18 cellular contexts compared by ENCODE assay signal in genomic region chr6:29995346-29995777, GRCh38. TPM values are rescaled to one million over a fixed set of nuclear protein-coding genes. Genes with fewer than 3 reads are reported as not detected.
DNase-seq lines count a peak whose midpoint lies in the region; ATAC-seq, FAIRE-seq and TF ChIP-seq lines count a peak whose summit lies in the region.
"Had no signal": no experiment of that assay in that cellular context is flagged by ENCODE, and none has a peak within 500 bp of the region (broad histone marks: within the 10 kb centered on the region; RNA-seq: fewer than 3 reads in every experiment).

No MANE protein-coding gene starts in this region.

- dilution Hi-C loops in endothelial cell of umbilical vein (cut with MboI; ENCODE audit: extremely low pct_ligation_motif_present, low sequenced_read_pairs): no loop called here

- H3K4me1 ChIP-seq in endothelial cell of umbilical vein (ENCODE audit: control insufficient read depth, extremely low read depth, insufficient read depth, low read length) (peaks cover 2% of the 10 kb centered on the region), esophagus squamous epithelium (peaks cover 0 to 5% (median 0%) of the 10 kb centered on the region in 3 donors), OCI-LY7 (ENCODE audit: insufficient read depth, low read length, poor library complexity, severe bottlenecking) (peaks cover 10% of the 10 kb centered on the region), mucosa of descending colon (ENCODE audit: low read depth) (no peaks in the 10 kb centered on the region)
- H3K4me1 ChIP-seq: ascending aorta, suprapubic skin had no signal

- TF ChIP-seq POLR2A in endothelial cell of umbilical vein (IDR thresholded peaks at IDR 0.05; ENCODE audit: low read depth, low read length) (no peak), esophagus squamous epithelium (IDR thresholded peaks at IDR 0.05) (no peak)

- TF ChIP-seq CTCF in endothelial cell of umbilical vein (IDR thresholded peaks at IDR 0.05; ENCODE audit: extremely low read depth in 1 of 2, insufficient read depth in 1 of 2, low read depth in 1 of 2, low read length in 2 of 2) (no peak), esophagus squamous epithelium (IDR thresholded peaks at IDR 0.05) (no peak), OCI-LY7 (conservative IDR thresholded peaks at IDR 0.05; ENCODE audit: low read length) (no peak), mucosa of descending colon (IDR thresholded peaks at IDR 0.05) (no peak)

- H2AFZ ChIP-seq in endothelial cell of umbilical vein (ENCODE audit: low read depth, low read length) (no peak overlapping the region), OCI-LY7 (ENCODE audit: low read length) (no peak overlapping the region)

- WGBS in esophagus squamous epithelium, 2 donors: 24 to 35% methylated on average over 2 of the region's 2 CpGs

- no peak overlapping the region for H3K4me2 ChIP-seq in endothelial cell of umbilical vein (ENCODE audit: insufficient read depth, low read length)
- H3K4me2 ChIP-seq in OCI-LY7 (ENCODE audit: low read length): no peak overlapping the region
- H3K4me2 ChIP-seq: BLaER1 treated with 17β-estradiol and CSF1 and Interleukin-3, amounts not matched to agents 10 nM and 100 nM had no signal

- peak; percentile 93 for FAIRE-seq in endothelial cell of umbilical vein (lab: Jason Lieb, UNC)
- FAIRE-seq: K562 had no signal

- H4K20me1 ChIP-seq in endothelial cell of umbilical vein (replicated peaks; ENCODE audit: control insufficient read depth, extremely low read depth, insufficient read depth, low read length) (no peaks in the 10 kb centered on the region), OCI-LY7 (ENCODE audit: insufficient read depth, low read length) (no peaks in the 10 kb centered on the region)
- H4K20me1 ChIP-seq: BLaER1 treated with 17β-estradiol and CSF1 and Interleukin-3, amounts not matched to agents 10 nM and 100 nM had no signal

- BruUV-seq in endothelial cell of umbilical vein (replicated peaks; lab: Mats Ljungman, UMichigan) (no TSS peak), OCI-LY7 (replicated peaks; lab: Mats Ljungman, UMichigan) (no TSS peak)

- POLR2A ChIA-PET in endothelial cell of umbilical vein (lab: Charles Lee): no interaction called here
- POLR2A ChIA-PET in OCI-LY7 (lab: Charles Lee): no interaction called here

- H3K4me3 ChIP-seq in endothelial cell of umbilical vein (replicated peaks in 1 of 3; ENCODE audit: insufficient read depth in 1 of 3, low read depth in 1 of 3, low read length in 3 of 3) (no peak overlapping the region), esophagus squamous epithelium (no peak overlapping the region), OCI-LY7 (ENCODE audit: low read depth, low read length, poor library complexity, severe bottlenecking) (no peak overlapping the region), mucosa of descending colon (no peak overlapping the region)
- H3K4me3 ChIP-seq: ascending aorta; BLaER1 treated with 17β-estradiol and CSF1 and Interleukin-3, amounts not matched to agents 10 nM and 100 nM; K562; suprapubic skin had no signal

- H3K27me3 ChIP-seq in endothelial cell of umbilical vein (ENCODE audit: control insufficient read depth in 2 of 2, insufficient read depth in 2 of 2, low read length in 2 of 2) (peaks cover 3 to 13% of the 10 kb centered on the region in 2 experiments), esophagus squamous epithelium (peaks cover 0 to 36% (median 0%) of the 10 kb centered on the region in 4 donors)
- H3K27me3 ChIP-seq: ascending aorta; BLaER1 treated with 17β-estradiol and CSF1 and Interleukin-3, amounts not matched to agents 10 nM and 100 nM; suprapubic skin had no signal

- H3K79me2 ChIP-seq in endothelial cell of umbilical vein (ENCODE audit: control insufficient read depth, insufficient read depth, low read length): no peaks in the 10 kb centered on the region
- no peaks in the 10 kb centered on the region for H3K79me2 ChIP-seq in OCI-LY7 (ENCODE audit: insufficient read depth, low read depth, low read length)

- no peaks in the 10 kb centered on the region for H3K36me3 ChIP-seq in endothelial cell of umbilical vein (ENCODE audit: control insufficient read depth in 2 of 2, extremely low read depth in 1 of 2, insufficient read depth in 2 of 2, low read length in 2 of 2)
- H3K36me3 ChIP-seq in esophagus squamous epithelium: no peaks in the 10 kb centered on the region
- no peaks in the 10 kb centered on the region for H3K36me3 ChIP-seq in OCI-LY7 (ENCODE audit: insufficient read depth, low read length)
- no peaks in the 10 kb centered on the region for H3K36me3 ChIP-seq in mucosa of descending colon (ENCODE audit: low read depth)
- H3K36me3 ChIP-seq: ascending aorta; BLaER1 treated with 17β-estradiol and CSF1 and Interleukin-3, amounts not matched to agents 10 nM and 100 nM; suprapubic skin had no signal

- H3K9me2 ChIP-seq in OCI-LY7 (ENCODE audit: insufficient read depth, low read length): no peaks in the 10 kb centered on the region

- H3K9me3 ChIP-seq in endothelial cell of umbilical vein (replicated peaks; ENCODE audit: control insufficient read depth, insufficient read depth, low read length) (no peaks in the 10 kb centered on the region), esophagus squamous epithelium (no peaks in the 10 kb centered on the region), OCI-LY7 (ENCODE audit: low read length) (no peaks in the 10 kb centered on the region), mucosa of descending colon (no peaks in the 10 kb centered on the region)
- H3K9me3 ChIP-seq: ascending aorta; BLaER1 treated with 17β-estradiol and CSF1 and Interleukin-3, amounts not matched to agents 10 nM and 100 nM; suprapubic skin had no signal

- intact Hi-C loops in endothelial cell of umbilical vein (cut with micrococcal nuclease) (no loop called here), esophagus squamous epithelium (cut with DNase I) (no loop called here), OCI-LY7 (cut with micrococcal nuclease; ENCODE audit: unreplicated experiment) (no loop called here), mucosa of descending colon (cut with DNase I, micrococcal nuclease) (no loop called here)

- H3K9me1 ChIP-seq in endothelial cell of umbilical vein (replicated peaks; ENCODE audit: control insufficient read depth, extremely low read depth, insufficient read depth, low read length): no peaks in the 10 kb centered on the region

- CTCF ChIA-PET in endothelial cell of umbilical vein (lab: Charles Lee): interaction anchor here (1.0 to 1.6 kb wide), 3 partner anchors 31 to 148 kb away, joined by 3 to 4 read pairs (median 3); no protein-coding TSS in a partner anchor
- CTCF ChIA-PET in OCI-LY7 (lab: Charles Lee; ENCODE audit: unreplicated experiment): no interaction called here

- H3K27ac ChIP-seq in endothelial cell of umbilical vein (ENCODE audit: insufficient read depth, low read depth, low read length) (no peak overlapping the region), esophagus squamous epithelium (no peak overlapping the region), OCI-LY7 (ENCODE audit: low read depth, low read length, poor library complexity, severe bottlenecking) (no peak overlapping the region)
- H3K27ac ChIP-seq: ascending aorta; BLaER1 treated with 17β-estradiol and CSF1 and Interleukin-3, amounts not matched to agents 10 nM and 100 nM; suprapubic skin had no signal

- no peak overlapping the region for H3K9ac ChIP-seq in endothelial cell of umbilical vein (replicated peaks; ENCODE audit: extremely low read depth, insufficient read depth, low read length)
- H3K9ac ChIP-seq: BLaER1 treated with 17β-estradiol and CSF1 and Interleukin-3, amounts not matched to agents 10 nM and 100 nM had no signal

- ATAC-seq in GM18909 (IDR thresholded peaks at IDR 0.05; ENCODE audit: poor library complexity, unreplicated experiment): no peak
- ATAC-seq in mucosa of descending colon: no peak

- DNase-seq in HCEC 1CT: peak; percentile 45
- DNase-seq in NCI-H460 (ENCODE audit: extremely low read depth, low read depth): peak; percentile 55
- peak; percentile 71 for DNase-seq in endothelial cell of umbilical vein (ENCODE audit: low read depth, low spot score)
- peak; percentile 51 for DNase-seq in mesenteric fat pad (ENCODE audit: low spot score)
- no peak for DNase-seq in esophagus squamous epithelium (lab: John Stamatoyannopoulos, UW)
- DNase-seq in OCI-LY7 (ENCODE audit: low spot score): no peak
- DNase-seq in mucosa of descending colon: no peak
- DNase-seq: activated CD4-positive, alpha-beta T cell treated with anti-CD3 and anti-CD28 coated beads, Interleukin-2, amount 50 U/mL, for 48 hours; H7; head of caudate nucleus; islet precursor cell; NCI-H774; stimulated activated CD4-positive, alpha-beta T cell treated with anti-CD3 and anti-CD28 coated beads, Interleukin-15, amount 100 ng/mL, for 24 hours had no signal

TF ChIP-seq in endothelial cell of umbilical vein, 7 proteins besides CTCF, POLR2A, EP300 and RAD21:
- TF ChIP-seq JUN (IDR thresholded peaks at IDR 0.05; ENCODE audit: borderline replicate concordance, insufficient read depth, insufficient read length, low read depth) (peak; percentile 3), MYC (IDR thresholded peaks at IDR 0.05; ENCODE audit: low read depth, low read length) (no peak)
TF ChIP-seq in endothelial cell of umbilical vein: peak in this region for 1.

RNA-seq across cellular contexts. Expression of gene HLA-A, which starts 53.0 kb away (rescaled TPM):
- 605 and 660 TPM in 2 replicates for total RNA-seq in NCI-H460 (2014; rRNA removed; shearing (Covaris generic))
- polyA plus RNA-seq in NCI-H460 (2014; cell fraction: nucleus; rRNA removed): 738 and 770 TPM in 2 replicates
- total RNA-seq in endothelial cell of umbilical vein: 153 and 294 TPM in 2 replicates
- 822 and 905 TPM in 2 replicates for polyA plus RNA-seq in endothelial cell of umbilical vein
- 512 and 643 TPM in 2 replicates for polyA plus RNA-seq in endothelial cell of umbilical vein (2011; cell fraction: cytosol; rRNA removed)
- 369 and 390 TPM in 2 replicates for polyA plus RNA-seq in endothelial cell of umbilical vein (2011; cell fraction: nucleus; rRNA removed)
- 170 and 221 TPM in 2 replicates for polyA plus RNA-seq in endothelial cell of umbilical vein (2012)
- 325 and 350 TPM in 2 replicates for polyA minus RNA-seq in endothelial cell of umbilical vein
- 182 TPM for polyA minus RNA-seq in endothelial cell of umbilical vein (2011; cell fraction: cytosol; rRNA and poly(A)+ RNA removed)
- 53.4 and 89.2 TPM in 2 replicates for polyA minus RNA-seq in endothelial cell of umbilical vein (2011; cell fraction: nucleus; rRNA and poly(A)+ RNA removed)
- total RNA-seq in mesenteric fat pad: 526 TPM
- total RNA-seq in esophagus squamous epithelium: 1,000 to 10,000 TPM in 1 of 4 donors, 100 to 1,000 TPM in 3; 182 to 1,095 (median 304) TPM
- total RNA-seq in OCI-LY7 (2014; rRNA removed; shearing (Covaris generic)): 672 and 804 TPM in 2 replicates
- total RNA-seq in OCI-LY7 (2022): 393 and 415 TPM in 2 replicates
- 1,000 to 10,000 TPM in 2 of 3 donors, 100 to 1,000 TPM in 1; 833 to 1,988 (median 1,901) TPM for total RNA-seq in mucosa of descending colon

Comparison
In these comparisons a context has a peak if more than half of its experiments do, and no peak if none do; other contexts are left out.
1. DNase-seq: peak in HCEC 1CT (single experiment), NCI-H460 (single experiment), endothelial cell of umbilical vein (single experiment) and mesenteric fat pad (single experiment); none in esophagus squamous epithelium (single experiment), OCI-LY7 (single experiment) and mucosa of descending colon (0 of 3).